In genomic region chr3:193114431-193115340, GRCh38 we compare ENCODE assay signal across 18 cellular contexts.
"Had no signal": no experiment of that assay in that cellular context is flagged by ENCODE, and none has a peak within 500 bp of the region (broad histone marks: within the 10 kb centered on the region; RNA-seq: fewer than 3 reads in every experiment).

No MANE protein-coding gene starts in this region.

- H3K9me3 ChIP-seq: testis had no signal

- H3K4me1 ChIP-seq: heart right ventricle, lower lobe of right lung, neural progenitor cell, stomach, testis had no signal

- DNase-seq: activated CD4-positive, alpha-beta memory T cell treated with anti-CD3 and anti-CD28 coated beads for 36 hours; activated CD8-positive, alpha-beta memory T cell treated with anti-CD3 and anti-CD28 coated beads, Interleukin-2, amount 10 ng/mL, durations not matched to agents 7 days and 5 days; activated naive CD4-positive, alpha-beta T cell treated with anti-CD3 and anti-CD28 coated beads, Interleukin-2, amount 50 U/mL, for 16 hours; activated T-cell treated with anti-CD3 and anti-CD28 coated beads, Interleukin-2, amount 50 U/mL, for 1 hour; dorsolateral prefrontal cortex; endodermal cell; heart right ventricle; left cardiac atrium; lower lobe of right lung; midbrain; stimulated activated CD4-positive, alpha-beta T cell treated with anti-CD3 and anti-CD28 coated beads, Interleukin-12 subunit alpha, Interleukin-12 subunit beta, amount 100 ng/mL, for 4 hours; stimulated activated CD4-positive, alpha-beta T cell treated with anti-CD3 and anti-CD28 coated beads, Interleukin-2, amount 100 ng/mL, for 24 hours; stomach; T-helper 9 cell; testis had no signal

- H3K36me3 ChIP-seq: heart right ventricle, lower lobe of right lung, neural progenitor cell, stomach had no signal

- FAIRE-seq: frontal cortex had no signal

- H2AFZ ChIP-seq: neural progenitor cell had no signal

- H3K4me3 ChIP-seq: dorsolateral prefrontal cortex, heart right ventricle, lower lobe of right lung, neural progenitor cell, stomach, testis had no signal

- H3K4me2 ChIP-seq: neural progenitor cell had no signal

- H3K27ac ChIP-seq: dorsolateral prefrontal cortex, heart right ventricle, lower lobe of right lung, neural progenitor cell, stomach, testis, VCaP had no signal

- H3K27me3 ChIP-seq: heart right ventricle, neural progenitor cell, stomach, testis had no signal

- H3K9ac ChIP-seq: neural progenitor cell had no signal
